1 cellular context compared by ENCODE assay signal in the genomic region with DNA sequence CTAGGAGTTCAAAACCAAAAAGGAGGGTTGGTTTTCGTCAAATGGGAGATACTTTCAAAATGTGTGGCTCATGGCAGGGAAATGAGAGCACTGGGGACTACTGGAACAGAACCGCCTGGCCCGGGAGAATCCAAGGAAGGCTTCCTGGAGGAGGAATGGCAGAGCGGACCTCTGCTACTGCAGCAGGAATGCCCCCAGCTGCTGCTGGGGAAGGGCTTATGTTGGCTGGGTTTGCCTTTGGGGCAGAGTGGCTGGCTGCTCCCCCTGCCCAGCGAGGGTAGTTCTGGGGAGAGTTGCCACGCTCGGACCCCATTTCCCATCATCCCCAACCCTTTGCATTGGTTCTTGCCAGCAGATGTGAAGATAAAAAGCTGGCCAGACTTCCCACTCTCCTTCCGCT.
TF ChIP-seq lines count a peak whose summit lies in the region.

No MANE protein-coding gene starts in this region.

TF ChIP-seq in GM23338, 12 proteins besides CTCF, POLR2A, EP300 and RAD21 (continued from another document):
- TF ChIP-seq, protein P1, sequence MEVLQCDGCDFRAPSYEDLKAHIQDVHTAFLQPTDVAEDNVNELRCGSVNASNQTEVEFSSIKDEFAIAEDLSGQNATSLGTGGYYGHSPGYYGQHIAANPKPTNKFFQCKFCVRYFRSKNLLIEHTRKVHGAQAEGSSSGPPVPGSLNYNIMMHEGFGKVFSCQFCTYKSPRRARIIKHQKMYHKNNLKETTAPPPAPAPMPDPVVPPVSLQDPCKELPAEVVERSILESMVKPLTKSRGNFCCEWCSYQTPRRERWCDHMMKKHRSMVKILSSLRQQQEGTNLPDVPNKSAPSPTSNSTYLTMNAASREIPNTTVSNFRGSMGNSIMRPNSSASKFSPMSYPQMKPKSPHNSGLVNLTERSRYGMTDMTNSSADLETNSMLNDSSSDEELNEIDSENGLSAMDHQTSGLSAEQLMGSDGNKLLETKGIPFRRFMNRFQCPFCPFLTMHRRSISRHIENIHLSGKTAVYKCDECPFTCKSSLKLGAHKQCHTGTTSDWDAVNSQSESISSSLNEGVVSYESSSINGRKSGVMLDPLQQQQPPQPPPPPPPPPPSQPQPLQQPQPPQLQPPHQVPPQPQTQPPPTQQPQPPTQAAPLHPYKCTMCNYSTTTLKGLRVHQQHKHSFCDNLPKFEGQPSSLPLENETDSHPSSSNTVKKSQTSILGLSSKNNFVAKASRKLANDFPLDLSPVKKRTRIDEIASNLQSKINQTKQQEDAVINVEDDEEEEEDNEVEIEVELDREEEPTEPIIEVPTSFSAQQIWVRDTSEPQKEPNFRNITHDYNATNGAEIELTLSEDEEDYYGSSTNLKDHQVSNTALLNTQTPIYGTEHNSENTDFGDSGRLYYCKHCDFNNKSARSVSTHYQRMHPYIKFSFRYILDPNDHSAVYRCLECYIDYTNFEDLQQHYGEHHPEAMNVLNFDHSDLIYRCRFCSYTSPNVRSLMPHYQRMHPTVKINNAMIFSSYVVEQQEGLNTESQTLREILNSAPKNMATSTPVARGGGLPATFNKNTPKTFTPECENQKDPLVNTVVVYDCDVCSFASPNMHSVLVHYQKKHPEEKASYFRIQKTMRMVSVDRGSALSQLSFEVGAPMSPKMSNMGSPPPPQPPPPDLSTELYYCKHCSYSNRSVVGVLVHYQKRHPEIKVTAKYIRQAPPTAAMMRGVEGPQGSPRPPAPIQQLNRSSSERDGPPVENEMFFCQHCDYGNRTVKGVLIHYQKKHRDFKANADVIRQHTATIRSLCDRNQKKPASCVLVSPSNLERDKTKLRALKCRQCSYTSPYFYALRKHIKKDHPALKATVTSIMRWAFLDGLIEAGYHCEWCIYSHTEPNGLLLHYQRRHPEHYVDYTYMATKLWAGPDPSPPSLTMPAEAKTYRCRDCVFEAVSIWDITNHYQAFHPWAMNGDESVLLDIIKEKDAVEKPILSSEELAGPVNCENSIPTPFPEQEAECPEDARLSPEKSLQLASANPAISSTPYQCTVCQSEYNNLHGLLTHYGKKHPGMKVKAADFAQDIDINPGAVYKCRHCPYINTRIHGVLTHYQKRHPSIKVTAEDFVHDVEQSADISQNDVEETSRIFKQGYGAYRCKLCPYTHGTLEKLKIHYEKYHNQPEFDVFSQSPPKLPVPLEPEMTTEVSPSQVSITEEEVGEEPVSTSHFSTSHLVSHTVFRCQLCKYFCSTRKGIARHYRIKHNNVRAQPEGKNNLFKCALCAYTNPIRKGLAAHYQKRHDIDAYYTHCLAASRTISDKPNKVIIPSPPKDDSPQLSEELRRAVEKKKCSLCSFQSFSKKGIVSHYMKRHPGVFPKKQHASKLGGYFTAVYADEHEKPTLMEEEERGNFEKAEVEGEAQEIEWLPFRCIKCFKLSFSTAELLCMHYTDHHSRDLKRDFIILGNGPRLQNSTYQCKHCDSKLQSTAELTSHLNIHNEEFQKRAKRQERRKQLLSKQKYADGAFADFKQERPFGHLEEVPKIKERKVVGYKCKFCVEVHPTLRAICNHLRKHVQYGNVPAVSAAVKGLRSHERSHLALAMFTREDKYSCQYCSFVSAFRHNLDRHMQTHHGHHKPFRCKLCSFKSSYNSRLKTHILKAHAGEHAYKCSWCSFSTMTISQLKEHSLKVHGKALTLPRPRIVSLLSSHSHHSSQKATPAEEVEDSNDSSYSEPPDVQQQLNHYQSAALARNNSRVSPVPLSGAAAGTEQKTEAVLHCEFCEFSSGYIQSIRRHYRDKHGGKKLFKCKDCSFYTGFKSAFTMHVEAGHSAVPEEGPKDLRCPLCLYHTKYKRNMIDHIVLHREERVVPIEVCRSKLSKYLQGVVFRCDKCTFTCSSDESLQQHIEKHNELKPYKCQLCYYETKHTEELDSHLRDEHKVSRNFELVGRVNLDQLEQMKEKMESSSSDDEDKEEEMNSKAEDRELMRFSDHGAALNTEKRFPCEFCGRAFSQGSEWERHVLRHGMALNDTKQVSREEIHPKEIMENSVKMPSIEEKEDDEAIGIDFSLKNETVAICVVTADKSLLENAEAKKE (CRISPR knock-in tag; IDR thresholded peaks at IDR 0.05), result no peak
- TF ChIP-seq CREB1 (CRISPR knock-in tag; IDR thresholded peaks at IDR 0.05; ENCODE audit: low read depth) (no peak), POLR2AphosphoS5 (IDR thresholded peaks at IDR 0.05; ENCODE audit: low read depth) (no peak), NANOG (IDR thresholded peaks at IDR 0.05; ENCODE audit: borderline replicate concordance) (no peak), STAT1 (IDR thresholded peaks at IDR 0.05; ENCODE audit: unreplicated experiment) (no peak), ZNF331 (CRISPR knock-in tag; IDR thresholded peaks at IDR 0.05; ENCODE audit: low read depth) (no peak), ZNF114 (CRISPR knock-in tag; IDR thresholded peaks at IDR 0.05) (no peak), JUNB (IDR thresholded peaks at IDR 0.05; ENCODE audit: unreplicated experiment) (no peak)
